In genomic region chr10:110171032-110171431, GRCh38 we compare ENCODE assay signal across 22 cellular contexts. TPM values are rescaled to one million over a fixed set of nuclear protein-coding genes. Genes with fewer than 3 reads are reported as not detected.
DNase-seq lines count a peak whose midpoint lies in the region; ATAC-seq and TF ChIP-seq lines count a peak whose summit lies in the region.
"Had no signal": no experiment of that assay in that cellular context is flagged by ENCODE, and none has a peak within 500 bp of the region (broad histone marks: within the 10 kb centered on the region; RNA-seq: fewer than 3 reads in every experiment).

No MANE protein-coding gene starts in this region.

- in situ Hi-C loops in KBM-7 (cut with MboI; ENCODE audit: low pct_unique_long_range_greater_than_20kb, low sequenced_read_pairs) (no loop called here), gastrocnemius medialis (cut with MboI; ENCODE audit: low sequenced_read_pairs in 4 of 4) (no loop called here)

- H3K4me3 Mint-ChIP-seq in stimulated activated memory B cell treated with anti-CD40 and anti-IgM and Interleukin-4, amounts not matched to agents 10 μg/mL and 1 μg/mL and 100 μg/mL, for 72 hours = no peak overlapping the region
- H3K4me3 Mint-ChIP-seq: activated naive CD4-positive, alpha-beta T cell treated with anti-CD3 and anti-CD28 coated beads, Interleukin-2, amount 10 ng/mL, durations not matched to agents 7 days and 5 days had no signal

- TF ChIP-seq EP300 in esophagus muscularis mucosa (IDR thresholded peaks at IDR 0.05) = no peak

- CTCF ChIA-PET in PC-3 (lab: Charles Lee) = no interaction called here

- no peak overlapping the region for H3K27ac Mint-ChIP-seq in stimulated activated memory B cell treated with anti-CD40 and anti-IgM and Interleukin-4, amounts not matched to agents 10 μg/mL and 1 μg/mL and 100 μg/mL, for 72 hours
- H3K27ac Mint-ChIP-seq: activated naive CD4-positive, alpha-beta T cell treated with anti-CD3 and anti-CD28 coated beads, Interleukin-2, amount 10 ng/mL, durations not matched to agents 7 days and 5 days had no signal

- no peaks in the 10 kb centered on the region for H3F3A ChIP-seq in PC-3 (ENCODE audit: low read length, unreplicated experiment)

- H3K79me2 ChIP-seq in PC-3 (ENCODE audit: low read length) = no peaks in the 10 kb centered on the region

- no peaks in the 10 kb centered on the region for H3K9me3 ChIP-seq in PC-3 (ENCODE audit: low read length)
- H3K9me3 ChIP-seq in esophagus muscularis mucosa = no peaks in the 10 kb centered on the region
- H3K9me3 ChIP-seq in gastrocnemius medialis = no peaks in the 10 kb centered on the region
- H3K9me3 ChIP-seq: ascending aorta; BLaER1 treated with 17β-estradiol and CSF1 and Interleukin-3, amounts not matched to agents 10 nM and 100 nM; lower lobe of right lung; ovary; sigmoid colon had no signal

- H3K27ac ChIP-seq in PC-3 (ENCODE audit: low read length) = no peak overlapping the region
- H3K27ac ChIP-seq in esophagus muscularis mucosa (replicated peaks in 1 of 4) = no peak overlapping the region
- H3K27ac ChIP-seq in gastrocnemius medialis = no peak overlapping the region
- H3K27ac ChIP-seq: ascending aorta; BLaER1 treated with 17β-estradiol and CSF1 and Interleukin-3, amounts not matched to agents 10 nM and 100 nM; GM23248; ovary; sigmoid colon had no signal

- no TSS peak for BruUV-seq in PC-3 (replicated peaks; lab: Mats Ljungman, UMichigan)

- peak overlapping the region; percentile 51 for H3K4me2 ChIP-seq in PC-3 (ENCODE audit: low read length)

- H3K4me1 ChIP-seq in PC-3 (ENCODE audit: insufficient read depth, low read length) (peaks cover 20% of the 10 kb centered on the region), esophagus muscularis mucosa (peaks cover 15 to 24% (median 21%) of the 10 kb centered on the region in 4 donors), gastrocnemius medialis (peaks cover 6 to 10% of the 10 kb centered on the region in 2 donors)

- TF ChIP-seq POLR2A in esophagus muscularis mucosa (IDR thresholded peaks at IDR 0.05; ENCODE audit: low read depth) (no peak), gastrocnemius medialis (IDR thresholded peaks at IDR 0.05) (no peak)

- peaks cover 33% of the 10 kb centered on the region for H3K4me1 Mint-ChIP-seq in stimulated activated memory B cell treated with anti-CD40 and anti-IgM and Interleukin-4, amounts not matched to agents 10 μg/mL and 1 μg/mL and 100 μg/mL, for 72 hours

- H4K20me1 ChIP-seq in PC-3 (ENCODE audit: low read length) = no peaks in the 10 kb centered on the region

- no peak overlapping the region for H3K9ac ChIP-seq in PC-3 (ENCODE audit: low read length)
- H3K9ac ChIP-seq: GM23248 had no signal

- ATAC-seq in PC-3 = peak; percentile 88
- no peak for ATAC-seq in stimulated activated memory B cell treated with anti-CD40 and anti-IgM and Interleukin-4, amounts not matched to agents 10 μg/mL and 1 μg/mL and 100 μg/mL, for 72 hours
- no peak for ATAC-seq in gastrocnemius medialis

- H3K4me3 ChIP-seq in PC-3 (ENCODE audit: low read length) = no peak overlapping the region
- H3K4me3 ChIP-seq in esophagus muscularis mucosa = no peak overlapping the region
- H3K4me3 ChIP-seq in gastrocnemius medialis = no peak overlapping the region
- H3K4me3 ChIP-seq: ascending aorta; BLaER1 treated with 17β-estradiol and CSF1 and Interleukin-3, amounts not matched to agents 10 nM and 100 nM; GM23248; lower lobe of right lung; ovary; sigmoid colon had no signal

- H3K27me3 Mint-ChIP-seq in stimulated activated memory B cell treated with anti-CD40 and anti-IgM and Interleukin-4, amounts not matched to agents 10 μg/mL and 1 μg/mL and 100 μg/mL, for 72 hours = peaks cover 91% of the 10 kb centered on the region

- H2AFZ ChIP-seq in PC-3 (ENCODE audit: low read length) = no peak overlapping the region
- H2AFZ ChIP-seq: GM23248 had no signal

- 50% methylated on average over 6 of the region's 6 CpGs for WGBS in esophagus muscularis mucosa

- H3K36me3 Mint-ChIP-seq in stimulated activated memory B cell treated with anti-CD40 and anti-IgM and Interleukin-4, amounts not matched to agents 10 μg/mL and 1 μg/mL and 100 μg/mL, for 72 hours = no peaks in the 10 kb centered on the region
- H3K36me3 Mint-ChIP-seq: activated naive CD4-positive, alpha-beta T cell treated with anti-CD3 and anti-CD28 coated beads, Interleukin-2, amount 10 ng/mL, durations not matched to agents 7 days and 5 days had no signal

- intact Hi-C loops in PC-3 (cut with micrococcal nuclease) (loop anchor here (5.0 kb wide), 1 partner anchor 36 kb away; the partner anchor contains the start of gene MXI1), esophagus muscularis mucosa (cut with DNase I) (no loop called here), gastrocnemius medialis (cut with DNase I; ENCODE audit: low total_unique reads) (no loop called here)

- no peaks in the 10 kb centered on the region for H3K9me2 ChIP-seq in PC-3 (replicated peaks; ENCODE audit: low read length)

- H3K27me3 ChIP-seq in PC-3 (ENCODE audit: low read length) (no peaks in the 10 kb centered on the region), esophagus muscularis mucosa (peaks cover 0 to 47% (median 7%) of the 10 kb centered on the region in 4 donors), gastrocnemius medialis (peaks cover 29 to 39% (median 30%) of the 10 kb centered on the region in 3 donors)
- H3K27me3 ChIP-seq: ascending aorta, ovary had no signal

- H3K36me3 ChIP-seq in PC-3 (ENCODE audit: low read depth, low read length) = no peaks in the 10 kb centered on the region
- no peaks in the 10 kb centered on the region for H3K36me3 ChIP-seq in esophagus muscularis mucosa
- no peaks in the 10 kb centered on the region for H3K36me3 ChIP-seq in gastrocnemius medialis
- H3K36me3 ChIP-seq: ascending aorta; BLaER1 treated with 17β-estradiol and CSF1 and Interleukin-3, amounts not matched to agents 10 nM and 100 nM; lower lobe of right lung; ovary; sigmoid colon had no signal

- POLR2A ChIA-PET in PC-3 (lab: Charles Lee; ENCODE audit: unreplicated experiment) = no interaction called here

- TF ChIP-seq CTCF in PC-3 (conservative IDR thresholded peaks at IDR 0.05; ENCODE audit: low read depth, low read length) (no peak), esophagus muscularis mucosa (IDR thresholded peaks at IDR 0.05) (no peak), gastrocnemius medialis (IDR thresholded peaks at IDR 0.05 in 4 of 5, conservative IDR thresholded peaks at IDR 0.05 in 1 of 5) (no peak)

- DNase-seq in GM03348 (ENCODE audit: low spot score) (peak; percentile 1), PC-3 (peak; percentile 67), esophagus muscularis mucosa (ENCODE audit: extremely low spot score) (peak; percentile 24), renal cortical epithelial cell (ENCODE audit: low read depth) (peak; percentile 60), KBM-7 (no peak), gastrocnemius medialis (no peak)
- DNase-seq: activated CD4-positive, alpha-beta T cell treated with anti-CD3 and anti-CD28 coated beads, Interleukin-2, amount 50 U/mL, for 1 hour; activated naive CD4-positive, alpha-beta T cell treated with anti-CD3 and anti-CD28 coated beads, Interleukin-2, amount 10 ng/mL, durations not matched to agents 7 days and 5 days; activated T-cell treated with anti-CD3 and anti-CD28 coated beads, Interleukin-2, amount 50 U/mL, for 1 hour; DMS 273 treated with DMSO at 0.1 percent for 48 hours; foreskin fibroblast; GM23248; lower lobe of right lung; NCI-H1694; ovary; SHP77; sigmoid colon; stimulated activated CD4-positive, alpha-beta T cell treated with anti-CD3 and anti-CD28 coated beads, Interleukin-2, amount 100 ng/mL, for 24 hours; T-helper 1 cell had no signal

- H3K9me3 Mint-ChIP-seq in stimulated activated memory B cell treated with anti-CD40 and anti-IgM and Interleukin-4, amounts not matched to agents 10 μg/mL and 1 μg/mL and 100 μg/mL, for 72 hours = no peaks in the 10 kb centered on the region
- H3K9me3 Mint-ChIP-seq: activated naive CD4-positive, alpha-beta T cell treated with anti-CD3 and anti-CD28 coated beads, Interleukin-2, amount 10 ng/mL, durations not matched to agents 7 days and 5 days had no signal

RNA-seq across cellular contexts. Expression of gene MXI1, which starts 36.4 kb away (rescaled TPM):
- 15.6 and 18.0 TPM in 2 replicates for total RNA-seq in PC-3 (2014; rRNA removed)
- 100 to 1,000 TPM; 198 to 292 (median 226) TPM for total RNA-seq in esophagus muscularis mucosa
- total RNA-seq in renal cortical epithelial cell = 18.4 and 37.2 TPM in 2 replicates
- total RNA-seq in gastrocnemius medialis = 10 to 100 TPM; 35.9 to 67.8 (median 53.9) TPM

Comparison
In these comparisons a context has a peak if more than half of its experiments do, and no peak if none do; other contexts are left out.
1. DNase-seq: peak in GM03348 (single experiment), PC-3 (single experiment), esophagus muscularis mucosa (single experiment) and renal cortical epithelial cell (single experiment); none in KBM-7 (single experiment) and gastrocnemius medialis (0 of 2).